In genomic region chr7:104208421-104208780, GRCh38 we compare ENCODE assay signal across 8 cellular contexts. TPM values are rescaled to one million over a fixed set of nuclear protein-coding genes. Genes with fewer than 3 reads are reported as not detected.
DNase-seq lines count a peak whose midpoint lies in the region; ATAC-seq and TF ChIP-seq lines count a peak whose summit lies in the region.

No MANE protein-coding gene starts in this region.

- peaks cover 3% of the 10 kb centered on the region for H3K36me3 Mint-ChIP-seq in IgD-negative memory B cell
- peaks cover 5% of the 10 kb centered on the region for H3K36me3 Mint-ChIP-seq in chondrocyte (ENCODE audit: low read depth)

- H3K9me3 Mint-ChIP-seq in IgD-negative memory B cell (peaks cover 0 to 5% (median 0%) of the 10 kb centered on the region in 3 donors), chondrocyte (ENCODE audit: low read depth) (peaks cover 20% of the 10 kb centered on the region)

- H3K27ac ChIP-seq in A673 (ENCODE audit: low read depth, low read length, poor library complexity, severe bottlenecking) (peak overlapping the region; percentile 88), mucosa of rectum (ENCODE audit: low read depth in 2 of 2, low read length in 2 of 2) (peak overlapping the region; percentile 72 to 82)

- POLR2A ChIA-PET in A673 (lab: Charles Lee; ENCODE audit: low non-redundant PET): interaction anchor here (0.5 kb wide), 1 partner anchor 829 kb away, joined by 7 read pairs; no protein-coding TSS in a partner anchor

- H3K27ac Mint-ChIP-seq in IgD-negative memory B cell: peak overlapping the region; percentile 19 to 97 (median 93)
- peak overlapping the region; percentile 99 for H3K27ac Mint-ChIP-seq in chondrocyte (ENCODE audit: unreplicated experiment)

- H3K27me3 ChIP-seq in A673 (replicated peaks; ENCODE audit: insufficient read depth, low read depth, low read length, poor library complexity): no peaks in the 10 kb centered on the region
- no peaks in the 10 kb centered on the region for H3K27me3 ChIP-seq in mucosa of rectum (ENCODE audit: control insufficient read depth in 2 of 2, insufficient read depth in 2 of 2, low read length in 2 of 2)

- no peak for TF ChIP-seq CTCF in A673 (conservative IDR thresholded peaks at IDR 0.05; ENCODE audit: low read depth, low read length)
- TF ChIP-seq CTCF in chondrocyte (IDR thresholded peaks at IDR 0.05): no peak

- peak overlapping the region; percentile 74 to 91 for H3K9ac ChIP-seq in mucosa of rectum (ENCODE audit: low read depth in 1 of 2, low read length in 2 of 2)

- CTCF ChIA-PET in A673 (lab: Charles Lee): no interaction called here

- intact Hi-C loops in A673 (cut with micrococcal nuclease; ENCODE audit: unreplicated experiment): no loop called here

- no peak for ATAC-seq in GM21390 (IDR thresholded peaks at IDR 0.05; ENCODE audit: unreplicated experiment)
- no peak for ATAC-seq in GM19452 (IDR thresholded peaks at IDR 0.05; ENCODE audit: unreplicated experiment)

- peaks cover 4% of the 10 kb centered on the region for H3K36me3 ChIP-seq in A673 (ENCODE audit: insufficient read depth, low read length, poor library complexity, severe bottlenecking)
- peaks cover 4% of the 10 kb centered on the region in 2 donors for H3K36me3 ChIP-seq in mucosa of rectum (ENCODE audit: control insufficient read depth in 2 of 2, insufficient read depth in 2 of 2, low read length in 2 of 2)

- H3K4me3 Mint-ChIP-seq in IgD-negative memory B cell (peak overlapping the region; percentile 88 to 99 (median 97)), chondrocyte (ENCODE audit: unreplicated experiment) (peak overlapping the region; percentile 93)

- BruUV-seq in A673 (replicated peaks; lab: Mats Ljungman, UMichigan): TSS peak; percentile 98

- H3K4me1 ChIP-seq in A673 (ENCODE audit: insufficient read depth, low read length, poor library complexity, severe bottlenecking) (no peaks in the 10 kb centered on the region), mucosa of rectum (ENCODE audit: control insufficient read depth in 2 of 2, insufficient read depth in 2 of 2, low read length in 2 of 2) (peaks cover 10 to 12% of the 10 kb centered on the region in 2 donors)

- H3K27me3 Mint-ChIP-seq in IgD-negative memory B cell (peaks cover 4% of the 10 kb centered on the region), chondrocyte (ENCODE audit: low read depth) (peaks cover 10% of the 10 kb centered on the region)

- no peak for DNase-seq in A673 (ENCODE audit: low spot score)
- DNase-seq in chondrocyte (ENCODE audit: low spot score): no peak
- DNase-seq in activated gamma-delta T cell treated with Interleukin-2 at 50 U/mL for 16 hours: no peak
- DNase-seq in DMS53 (lab: John Stamatoyannopoulos, UW): no peak

- peaks cover 16 to 25% (median 19%) of the 10 kb centered on the region in 3 donors for H3K4me1 Mint-ChIP-seq in IgD-negative memory B cell
- peaks cover 31% of the 10 kb centered on the region for H3K4me1 Mint-ChIP-seq in chondrocyte (ENCODE audit: low read depth)

- H3K4me3 ChIP-seq in A673 (ENCODE audit: low read depth, low read length, poor library complexity, severe bottlenecking) (peak overlapping the region; percentile 94), mucosa of rectum (ENCODE audit: low read length in 2 of 2) (peak overlapping the region; percentile 90 to 100)

- H3K9me3 ChIP-seq in A673 (ENCODE audit: low read depth, low read length, poor library complexity, severe bottlenecking): no peaks in the 10 kb centered on the region
- no peaks in the 10 kb centered on the region for H3K9me3 ChIP-seq in mucosa of rectum (ENCODE audit: control insufficient read depth in 2 of 2, low read length in 2 of 2)

RNA-seq across cellular contexts. Expression of gene ORC5, which starts 0.6 kb away (rescaled TPM):
- total RNA-seq in A673 (2021): 29.2 and 36.7 TPM in 2 replicates
- polyA plus RNA-seq in IgD-negative memory B cell: 16.9 TPM
- 12.0 to 14.3 TPM (median 14.2 TPM) in 3 replicates for total RNA-seq in chondrocyte
